ENCODE assay signal across 8 cellular contexts in genomic region chr12:2811791-2812190, GRCh38. TPM values are rescaled to one million over a fixed set of nuclear protein-coding genes. Genes with fewer than 3 reads are reported as not detected.
DNase-seq lines count a peak whose midpoint lies in the region; ATAC-seq, FAIRE-seq and TF ChIP-seq lines count a peak whose summit lies in the region.

No MANE protein-coding gene starts in this region.

- peak overlapping the region; percentile 96 for H3K27ac Mint-ChIP-seq in activated T-cell treated with anti-CD3 and anti-CD28 coated beads, Interleukin-2, amount 50 U/mL, for 72 hours
- peak overlapping the region; percentile 100 for H3K27ac Mint-ChIP-seq in activated naive CD8-positive, alpha-beta T cell treated with anti-CD3 and anti-CD28 coated beads for 36 hours

- TF ChIP-seq RAD21 in HepG2 (CRISPR knock-in tag; IDR thresholded peaks at IDR 0.05): no peak

- H3K4me1 ChIP-seq in HepG2 (ENCODE audit: insufficient read depth, low read length): peaks cover 17% of the 10 kb centered on the region
- H3K4me1 ChIP-seq in thoracic aorta (ENCODE audit: control insufficient read depth in 1 of 2, low read depth in 2 of 2): peaks cover 8 to 18% of the 10 kb centered on the region in 2 donors

- FAIRE-seq in HepG2 (lab: Jason Lieb, UNC): no peak

- peak overlapping the region; percentile 96 for H3K4me2 ChIP-seq in HepG2 (ENCODE audit: low read depth, low read length)

- H3K36me3 Mint-ChIP-seq in activated T-cell treated with anti-CD3 and anti-CD28 coated beads, Interleukin-2, amount 50 U/mL, for 72 hours (ENCODE audit: insufficient read depth in 2 of 2): peaks cover 0 to 7% of the 10 kb centered on the region in 2 donors
- H3K36me3 Mint-ChIP-seq in activated naive CD8-positive, alpha-beta T cell treated with anti-CD3 and anti-CD28 coated beads for 36 hours: peaks cover 12% of the 10 kb centered on the region

- no peaks in the 10 kb centered on the region; a peak in 1 of 5 replicates for H3K36me3 ChIP-seq in HepG2 (replicated peaks in 1 of 2; ENCODE audit: control insufficient read depth in 1 of 2, insufficient read depth in 2 of 2, low read length in 2 of 2)
- peaks cover under 1% of the 10 kb centered on the region for H3K36me3 ChIP-seq in thoracic aorta

- TF ChIP-seq CTCF in HepG2 (CRISPR knock-in tag; IDR thresholded peaks at IDR 0.05) (no peak), thoracic aorta (IDR thresholded peaks at IDR 0.05) (no peak)

- peak overlapping the region; percentile 95 to 99 for H3K4me3 Mint-ChIP-seq in activated T-cell treated with anti-CD3 and anti-CD28 coated beads, Interleukin-2, amount 50 U/mL, for 72 hours
- H3K4me3 Mint-ChIP-seq in activated naive CD8-positive, alpha-beta T cell treated with anti-CD3 and anti-CD28 coated beads for 36 hours: peak overlapping the region; percentile 48

- H3K27ac ChIP-seq in HepG2 (ENCODE audit: extremely low read length, insufficient read depth, low read length) (peak overlapping the region; percentile 99), thoracic aorta (peak overlapping the region in 1 of 2 donors; percentile 91)

- no peak for ATAC-seq in activated T-cell treated with anti-CD3 and anti-CD28 coated beads, Interleukin-2, amount 50 U/mL, for 72 hours (replicated peaks in 1 of 2)
- ATAC-seq in HepG2 (no peak), thoracic aorta (ENCODE audit: insufficient number of reproducible peaks, low FRiP score, low read depth) (no peak), GM21723 (IDR thresholded peaks at IDR 0.05; ENCODE audit: unreplicated experiment) (no peak)

- TF ChIP-seq EP300 in HepG2 (IDR thresholded peaks at IDR 0.05; ENCODE audit: low read depth in 2 of 2, low read length in 2 of 2) (no peak), HepG2 (CRISPR knock-in tag; IDR thresholded peaks at IDR 0.05; ENCODE audit: borderline replicate concordance) (no peak)

- H3K27me3 ChIP-seq in HepG2 (ENCODE audit: control insufficient read depth in 1 of 2, insufficient read depth in 2 of 2, low read length in 2 of 2): peaks cover 0 to 3% of the 10 kb centered on the region in 2 experiments; a peak in 1 of 5 replicates
- no peaks in the 10 kb centered on the region for H3K27me3 ChIP-seq in thoracic aorta (replicated peaks; ENCODE audit: insufficient read depth)

- in situ Hi-C loops in HepG2 (cut with HindIII; ENCODE audit: extremely low pct_ligation_motif_present, low pct_unique_long_range_greater_than_20kb): no loop called here

- intact Hi-C loops in HepG2 (cut with micrococcal nuclease; ENCODE audit: unreplicated experiment): no loop called here

- CTCF ChIA-PET in HepG2 (lab: Yijun Ruan, JAX; ENCODE audit: low intra/inter-chr PET ratio, low total read pairs): no interaction called here

- WGBS in HepG2 (ENCODE audit: low lambda C conversion rate): 75% methylated on average over 5 of the region's 5 CpGs

- H3K9ac ChIP-seq in HepG2 (ENCODE audit: insufficient read depth, low read depth, low read length): peak overlapping the region; percentile 98

- H3K4me1 Mint-ChIP-seq in activated T-cell treated with anti-CD3 and anti-CD28 coated beads, Interleukin-2, amount 50 U/mL, for 72 hours (ENCODE audit: low read depth): peaks cover 39% of the 10 kb centered on the region
- peaks cover 23% of the 10 kb centered on the region for H3K4me1 Mint-ChIP-seq in activated naive CD8-positive, alpha-beta T cell treated with anti-CD3 and anti-CD28 coated beads for 36 hours

- no peak for DNase-seq in activated T-cell treated with anti-CD3 and anti-CD28 coated beads, Interleukin-2, amount 50 U/mL, for 72 hours
- no peak for DNase-seq in activated T-cell treated with anti-CD3 and anti-CD28 coated beads, Interleukin-2, amount 50 U/mL, for 48 hours
- no peak for DNase-seq in activated naive CD8-positive, alpha-beta T cell treated with anti-CD3 and anti-CD28 coated beads for 36 hours
- no peak for DNase-seq in HepG2 (ENCODE audit: low spot score)
- no peak for DNase-seq in thoracic aorta (ENCODE audit: low spot score)
- DNase-seq in AML-193 (lab: John Stamatoyannopoulos, UW): no peak
- no peak for DNase-seq in iPS-NIHi7 (ENCODE audit: extremely low spot score)

- H4K20me1 ChIP-seq in HepG2 (ENCODE audit: insufficient read depth, low read length): peaks cover 5% of the 10 kb centered on the region; the same call in 1 of the 2 replicates

- H3K79me2 ChIP-seq in HepG2 (ENCODE audit: insufficient read depth, low read length): peaks cover 16% of the 10 kb centered on the region

- TF ChIP-seq POLR2A in HepG2 (IDR thresholded peaks at IDR 0.05; ENCODE audit: insufficient read depth in 1 of 2, low read depth in 2 of 2, low read length in 2 of 2): no peak

- no peaks in the 10 kb centered on the region for H3K27me3 Mint-ChIP-seq in activated T-cell treated with anti-CD3 and anti-CD28 coated beads, Interleukin-2, amount 50 U/mL, for 72 hours (ENCODE audit: low read depth)
- H3K27me3 Mint-ChIP-seq in activated naive CD8-positive, alpha-beta T cell treated with anti-CD3 and anti-CD28 coated beads for 36 hours: no peaks in the 10 kb centered on the region

- POLR2A ChIA-PET in HepG2 (lab: Yijun Ruan, JAX): no interaction called here

- peak overlapping the region in 2 of 3 experiments; percentile 51 to 90; a peak in 4 of 6 replicates for H3K4me3 ChIP-seq in HepG2 (replicated peaks in 1 of 3; ENCODE audit: insufficient read depth in 1 of 3, low read depth in 2 of 3, low read length in 3 of 3)
- H3K4me3 ChIP-seq in thoracic aorta: peak overlapping the region; percentile 92

- H3K9me3 Mint-ChIP-seq in activated T-cell treated with anti-CD3 and anti-CD28 coated beads, Interleukin-2, amount 50 U/mL, for 72 hours: no peaks in the 10 kb centered on the region
- H3K9me3 Mint-ChIP-seq in activated naive CD8-positive, alpha-beta T cell treated with anti-CD3 and anti-CD28 coated beads for 36 hours: peaks cover 1% of the 10 kb centered on the region

- no TSS peak for BruUV-seq in HepG2 (replicated peaks; lab: Mats Ljungman, UMichigan)

- H3K9me3 ChIP-seq in HepG2 (ENCODE audit: low read length) (no peaks in the 10 kb centered on the region), thoracic aorta (no peaks in the 10 kb centered on the region)

- no peak overlapping the region for H2AFZ ChIP-seq in HepG2 (ENCODE audit: low read length)

RNA-seq across cellular contexts. Expression of gene ITFG2, which starts 0.7 kb away (rescaled TPM):
- 10 to 100 TPM; 19.2 to 20.3 TPM for total RNA-seq in activated T-cell treated with anti-CD3 and anti-CD28 coated beads, Interleukin-2, amount 50 U/mL, for 72 hours
- total RNA-seq in activated naive CD8-positive, alpha-beta T cell treated with anti-CD3 and anti-CD28 coated beads for 36 hours: 10 to 100 TPM; 24.6 to 25.5 TPM
- 8.9 and 15.5 TPM in 2 replicates for total RNA-seq in HepG2 (2016; rRNA removed; fragmentation: Illumina TruSeq; extraction: Trizol)
- total RNA-seq in HepG2 (2016; cell fraction: cytosol; rRNA removed; fragmentation: Illumina TruSeq; extraction: Trizol; ENCODE audit: low read depth): 20.0 and 20.3 TPM in 2 replicates
- 7.9 and 16.4 TPM in 2 replicates for total RNA-seq in HepG2 (2016; cell fraction: insoluble cytoplasmic fraction; rRNA removed; fragmentation: Illumina TruSeq; extraction: Trizol)
- total RNA-seq in HepG2 (2016; cell fraction: membrane; rRNA removed; fragmentation: Illumina TruSeq; extraction: Trizol): 10.7 and 12.0 TPM in 2 replicates
- 31.2 and 38.8 TPM in 2 replicates for total RNA-seq in HepG2 (2016; cell fraction: nucleus; rRNA removed; fragmentation: Illumina TruSeq; extraction: Trizol)
- 12.5 and 14.8 TPM in 2 replicates for polyA plus RNA-seq in HepG2 (2011; rRNA removed)
- polyA plus RNA-seq in HepG2 (2011; cell fraction: cytosol; rRNA removed): 4.1 and 7.2 TPM in 2 replicates
- polyA plus RNA-seq in HepG2 (2011; cell fraction: nucleus; rRNA removed): 41.4 and 42.8 TPM in 2 replicates
- 11.5 and 16.2 TPM in 2 replicates for polyA plus RNA-seq in HepG2 (2012)
- 2.4 and 2.5 TPM in 2 replicates for polyA plus RNA-seq in HepG2 (2016; cell fraction: cytosol; fragmentation: Illumina TruSeq; extraction: Trizol; ENCODE audit: low read depth)
- 7.9 TPM in 2 replicates for polyA plus RNA-seq in HepG2 (2016; cell fraction: insoluble cytoplasmic fraction; fragmentation: Illumina TruSeq; extraction: Trizol; ENCODE audit: low read depth)
- 3.1 and 4.4 TPM in 2 replicates for polyA plus RNA-seq in HepG2 (2016; cell fraction: membrane; fragmentation: Illumina TruSeq; extraction: Trizol; ENCODE audit: low read depth)
- polyA plus RNA-seq in HepG2 (2016; cell fraction: nucleus; fragmentation: Illumina TruSeq; extraction: Trizol; ENCODE audit: insufficient read depth, low read depth): 63.9 and 69.9 TPM in 2 replicates
- 49.0 and 83.1 TPM in 2 replicates for polyA minus RNA-seq in HepG2 (2011; rRNA and poly(A)+ RNA removed; ENCODE audit: low replicate concordance)
- polyA minus RNA-seq in HepG2 (2011; cell fraction: cytosol; rRNA and poly(A)+ RNA removed): 9.7 and 14.4 TPM in 2 replicates
- polyA minus RNA-seq in HepG2 (2011; cell fraction: nucleus; rRNA and poly(A)+ RNA removed): 66.3 and 69.5 TPM in 2 replicates
- 10 to 100 TPM; 33.8 to 38.4 TPM for total RNA-seq in thoracic aorta

RNA-seq across cellular contexts. Expression of gene FKBP4, which starts 17.0 kb away (rescaled TPM):
- total RNA-seq in activated T-cell treated with anti-CD3 and anti-CD28 coated beads, Interleukin-2, amount 50 U/mL, for 72 hours: 10 to 100 TPM; 64.1 to 75.3 TPM
- 100 to 1,000 TPM; 225 to 236 TPM for total RNA-seq in activated naive CD8-positive, alpha-beta T cell treated with anti-CD3 and anti-CD28 coated beads for 36 hours
- total RNA-seq in HepG2 (2016; rRNA removed; fragmentation: Illumina TruSeq; extraction: Trizol) (66.1 and 76.3 TPM in 2 replicates), thoracic aorta (10 to 100 TPM; 26.6 to 30.5 TPM)
- total RNA-seq in HepG2 (2016; cell fraction: cytosol; rRNA removed; fragmentation: Illumina TruSeq; extraction: Trizol; ENCODE audit: low read depth): 13.5 and 13.7 TPM in 2 replicates
- total RNA-seq in HepG2 (2016; cell fraction: insoluble cytoplasmic fraction; rRNA removed; fragmentation: Illumina TruSeq; extraction: Trizol): 68.8 and 76.9 TPM in 2 replicates
- 26.7 and 27.9 TPM in 2 replicates for total RNA-seq in HepG2 (2016; cell fraction: membrane; rRNA removed; fragmentation: Illumina TruSeq; extraction: Trizol)
- 36.1 and 39.5 TPM in 2 replicates for total RNA-seq in HepG2 (2016; cell fraction: nucleus; rRNA removed; fragmentation: Illumina TruSeq; extraction: Trizol)
- polyA plus RNA-seq in HepG2 (2011; rRNA removed): 25.7 and 29.6 TPM in 2 replicates
- 25.3 and 30.2 TPM in 2 replicates for polyA plus RNA-seq in HepG2 (2011; cell fraction: cytosol; rRNA removed)
- 27.1 and 32.0 TPM in 2 replicates for polyA plus RNA-seq in HepG2 (2011; cell fraction: nucleus; rRNA removed)
- 47.4 and 61.8 TPM in 2 replicates for polyA plus RNA-seq in HepG2 (2012)
- 10.6 TPM in 2 replicates for polyA plus RNA-seq in HepG2 (2016; cell fraction: cytosol; fragmentation: Illumina TruSeq; extraction: Trizol; ENCODE audit: low read depth)
- 78.0 and 86.0 TPM in 2 replicates for polyA plus RNA-seq in HepG2 (2016; cell fraction: insoluble cytoplasmic fraction; fragmentation: Illumina TruSeq; extraction: Trizol; ENCODE audit: low read depth)
- 15.7 and 16.7 TPM in 2 replicates for polyA plus RNA-seq in HepG2 (2016; cell fraction: membrane; fragmentation: Illumina TruSeq; extraction: Trizol; ENCODE audit: low read depth)
- polyA plus RNA-seq in HepG2 (2016; cell fraction: nucleus; fragmentation: Illumina TruSeq; extraction: Trizol; ENCODE audit: insufficient read depth, low read depth): 50.3 and 52.7 TPM in 2 replicates
- 40.3 and 144 TPM in 2 replicates for polyA minus RNA-seq in HepG2 (2011; rRNA and poly(A)+ RNA removed; ENCODE audit: low replicate concordance)
- 26.7 and 28.6 TPM in 2 replicates for polyA minus RNA-seq in HepG2 (2011; cell fraction: cytosol; rRNA and poly(A)+ RNA removed)
- 30.3 and 49.1 TPM in 2 replicates for polyA minus RNA-seq in HepG2 (2011; cell fraction: nucleus; rRNA and poly(A)+ RNA removed)

RNA-seq across cellular contexts. Expression of gene NRIP2, which starts 23.0 kb away (rescaled TPM):
- not detected for total RNA-seq in activated T-cell treated with anti-CD3 and anti-CD28 coated beads, Interleukin-2, amount 50 U/mL, for 72 hours
- total RNA-seq in activated naive CD8-positive, alpha-beta T cell treated with anti-CD3 and anti-CD28 coated beads for 36 hours: not detected
- total RNA-seq in HepG2 (2016; rRNA removed; fragmentation: Illumina TruSeq; extraction: Trizol) (not detected in 2 replicates), thoracic aorta (1 to 10 TPM; 4.9 to 8.1 TPM)
- not detected in 2 replicates for total RNA-seq in HepG2 (2016; cell fraction: cytosol; rRNA removed; fragmentation: Illumina TruSeq; extraction: Trizol; ENCODE audit: low read depth)
- not detected in 2 replicates for total RNA-seq in HepG2 (2016; cell fraction: insoluble cytoplasmic fraction; rRNA removed; fragmentation: Illumina TruSeq; extraction: Trizol)
- total RNA-seq in HepG2 (2016; cell fraction: membrane; rRNA removed; fragmentation: Illumina TruSeq; extraction: Trizol): not detected in 2 replicates
- total RNA-seq in HepG2 (2016; cell fraction: nucleus; rRNA removed; fragmentation: Illumina TruSeq; extraction: Trizol): not detected in 2 replicates
- polyA plus RNA-seq in HepG2 (2011; rRNA removed): not detected in 2 replicates
- not detected in 2 replicates for polyA plus RNA-seq in HepG2 (2011; cell fraction: cytosol; rRNA removed)
- not detected in 2 replicates for polyA plus RNA-seq in HepG2 (2011; cell fraction: nucleus; rRNA removed)
- polyA plus RNA-seq in HepG2 (2012): 0.15 and 0.25 TPM in 2 replicates
- not detected in 2 replicates for polyA plus RNA-seq in HepG2 (2016; cell fraction: cytosol; fragmentation: Illumina TruSeq; extraction: Trizol; ENCODE audit: low read depth)
- not detected in 2 replicates for polyA plus RNA-seq in HepG2 (2016; cell fraction: insoluble cytoplasmic fraction; fragmentation: Illumina TruSeq; extraction: Trizol; ENCODE audit: low read depth)
- polyA plus RNA-seq in HepG2 (2016; cell fraction: membrane; fragmentation: Illumina TruSeq; extraction: Trizol; ENCODE audit: low read depth): not detected in 2 replicates
- not detected in 2 replicates for polyA plus RNA-seq in HepG2 (2016; cell fraction: nucleus; fragmentation: Illumina TruSeq; extraction: Trizol; ENCODE audit: insufficient read depth, low read depth)
- polyA minus RNA-seq in HepG2 (2011; rRNA and poly(A)+ RNA removed; ENCODE audit: low replicate concordance): not detected in 2 replicates
- polyA minus RNA-seq in HepG2 (2011; cell fraction: cytosol; rRNA and poly(A)+ RNA removed): not detected in 2 replicates
- not detected in 2 replicates for polyA minus RNA-seq in HepG2 (2011; cell fraction: nucleus; rRNA and poly(A)+ RNA removed)

RNA-seq across cellular contexts. Expression of gene TEX52, which starts 45.0 kb away (rescaled TPM):
- under 1 TPM; 0.28 to 0.48 TPM for total RNA-seq in activated T-cell treated with anti-CD3 and anti-CD28 coated beads, Interleukin-2, amount 50 U/mL, for 72 hours
- total RNA-seq in activated naive CD8-positive, alpha-beta T cell treated with anti-CD3 and anti-CD28 coated beads for 36 hours: not detected
- total RNA-seq in HepG2 (2016; rRNA removed; fragmentation: Illumina TruSeq; extraction: Trizol): 0.17 TPM in 1 of 2 replicates, not detected in the other
- total RNA-seq in HepG2 (2016; cell fraction: cytosol; rRNA removed; fragmentation: Illumina TruSeq; extraction: Trizol; ENCODE audit: low read depth): not detected in 2 replicates
- not detected in 2 replicates for total RNA-seq in HepG2 (2016; cell fraction: insoluble cytoplasmic fraction; rRNA removed; fragmentation: Illumina TruSeq; extraction: Trizol)
- total RNA-seq in HepG2 (2016; cell fraction: membrane; rRNA removed; fragmentation: Illumina TruSeq; extraction: Trizol): 0.15 TPM in 1 of 2 replicates, not detected in the other
- total RNA-seq in HepG2 (2016; cell fraction: nucleus; rRNA removed; fragmentation: Illumina TruSeq; extraction: Trizol): not detected in 2 replicates
- polyA plus RNA-seq in HepG2 (2011; rRNA removed): 0.05 TPM in 1 of 2 replicates, not detected in the other
- polyA plus RNA-seq in HepG2 (2011; cell fraction: cytosol; rRNA removed): not detected in 2 replicates
- polyA plus RNA-seq in HepG2 (2011; cell fraction: nucleus; rRNA removed): not detected in 2 replicates
- polyA plus RNA-seq in HepG2 (2012): 0.32 and 0.44 TPM in 2 replicates
- polyA plus RNA-seq in HepG2 (2016; cell fraction: cytosol; fragmentation: Illumina TruSeq; extraction: Trizol; ENCODE audit: low read depth): not detected in 2 replicates
- polyA plus RNA-seq in HepG2 (2016; cell fraction: insoluble cytoplasmic fraction; fragmentation: Illumina TruSeq; extraction: Trizol; ENCODE audit: low read depth): not detected in 2 replicates
- not detected in 2 replicates for polyA plus RNA-seq in HepG2 (2016; cell fraction: membrane; fragmentation: Illumina TruSeq; extraction: Trizol; ENCODE audit: low read depth)
- polyA plus RNA-seq in HepG2 (2016; cell fraction: nucleus; fragmentation: Illumina TruSeq; extraction: Trizol; ENCODE audit: insufficient read depth, low read depth): not detected in 2 replicates
- polyA minus RNA-seq in HepG2 (2011; rRNA and poly(A)+ RNA removed; ENCODE audit: low replicate concordance): 0.34 TPM in 1 of 2 replicates, not detected in the other
- polyA minus RNA-seq in HepG2 (2011; cell fraction: cytosol; rRNA and poly(A)+ RNA removed): not detected in 2 replicates
- polyA minus RNA-seq in HepG2 (2011; cell fraction: nucleus; rRNA and poly(A)+ RNA removed): 0.52 TPM in 1 of 2 replicates, not detected in the other
- total RNA-seq in thoracic aorta: not detected
